Comparison of ENCODE assay signal across 8 cellular contexts in genomic region chr14:94026173-94026885, GRCh38. TPM values are rescaled to one million over a fixed set of nuclear protein-coding genes. Genes with fewer than 3 reads are reported as not detected.
A peak's percentile ranks its signal among the peaks of the same experiment; 100 is the strongest.
DNase-seq lines count a peak whose midpoint lies in the region; ATAC-seq, FAIRE-seq and TF ChIP-seq lines count a peak whose summit lies in the region.

Gene OTUB2, plus strand, starts transcription at chr14:94026340. Its CDS starts 198 bp downstream, at chr14:94026538.

- FAIRE-seq in small intestine (lab: Jason Lieb, UNC), result no peak

- intact Hi-C loops in A673 (cut with micrococcal nuclease; ENCODE audit: unreplicated experiment), result no loop called here

- TF ChIP-seq CTCF in A673 (conservative IDR thresholded peaks at IDR 0.05; ENCODE audit: low read depth, low read length) (no peak), WI38 (IDR thresholded peaks at IDR 0.05; ENCODE audit: low read depth, low read length) (no peak), cardiac fibroblast (IDR thresholded peaks at IDR 0.05; ENCODE audit: low read depth, low read length) (no peak)

- CTCF ChIA-PET in A673 (lab: Charles Lee), result interaction anchor here (0.6 to 1.0 kb wide), 2 partner anchors 110 to 1284 kb away, joined by 3 read pairs; no protein-coding TSS in a partner anchor

- WGBS in small intestine, 3 donors, result 1% methylated on average over 65 to 74 of the region's 74 CpGs

- H3K27ac ChIP-seq in A673 (ENCODE audit: low read depth, low read length, poor library complexity, severe bottlenecking), result peak within 1 kb of the TSS; percentile 41
- H3K27ac ChIP-seq in small intestine (ENCODE audit: low read depth in 1 of 2, low read length in 1 of 2), result no peak within 1 kb of the TSS

- H3K4me1 ChIP-seq in A673 (ENCODE audit: insufficient read depth, low read length, poor library complexity, severe bottlenecking) (no peaks in the 10 kb centered on the region), small intestine (ENCODE audit: control insufficient read depth in 2 of 2, insufficient read depth in 1 of 2, low read depth in 1 of 2, low read length in 1 of 2) (no peaks in the 10 kb centered on the region)

- DNase-seq in A673 (ENCODE audit: low spot score) (peak; percentile 99), NCI-H2196 treated with DMSO at 0.1 percent for 48 hours (lab: John Stamatoyannopoulos, UW; ENCODE audit: unreplicated experiment) (peak; percentile 71), cardiac fibroblast (ENCODE audit: low read depth in 2 of 2) (peak; percentile 99), iPS-NIHi7 (ENCODE audit: extremely low spot score) (peak; percentile 100), small intestine (peak; percentile 99)

- H3K4me3 ChIP-seq in A673 (ENCODE audit: low read depth, low read length, poor library complexity, severe bottlenecking), result peak within 1 kb of the TSS; percentile 67
- H3K4me3 ChIP-seq in WI38 (ENCODE audit: low read depth, low read length), result peak within 1 kb of the TSS; percentile 63
- peak within 1 kb of the TSS; percentile 52 to 64 for H3K4me3 ChIP-seq in cardiac fibroblast (replicated peaks in 1 of 2; ENCODE audit: low read depth in 2 of 2, low read length in 2 of 2)
- peak within 1 kb of the TSS; percentile 66 to 71 for H3K4me3 ChIP-seq in small intestine (ENCODE audit: low read depth in 1 of 2, low read length in 2 of 2)

- POLR2A ChIA-PET in A673 (lab: Charles Lee; ENCODE audit: low non-redundant PET), result interaction anchor here (0.6 to 0.7 kb wide), 2 partner anchors 25 to 41 kb away, joined by 3 read pairs; no protein-coding TSS in a partner anchor

- H3K9me3 ChIP-seq in A673 (ENCODE audit: low read depth, low read length, poor library complexity, severe bottlenecking) (no peaks in the 10 kb centered on the region), small intestine (ENCODE audit: control insufficient read depth, low read depth) (no peaks in the 10 kb centered on the region)

- no TSS peak for BruUV-seq in A673 (replicated peaks; lab: Mats Ljungman, UMichigan)

- ATAC-seq in GM18870 (IDR thresholded peaks at IDR 0.05; ENCODE audit: unreplicated experiment) (peak; percentile 99), HG03139 (IDR thresholded peaks at IDR 0.05; ENCODE audit: unreplicated experiment) (peak; percentile 99)

- H3K36me3 ChIP-seq in A673 (ENCODE audit: insufficient read depth, low read length, poor library complexity, severe bottlenecking) (no peaks in the 10 kb centered on the region), small intestine (ENCODE audit: control insufficient read depth in 2 of 2, insufficient read depth in 2 of 2, low read length in 2 of 2) (no peaks in the 10 kb centered on the region)

- no peaks in the 10 kb centered on the region for H3K27me3 ChIP-seq in A673 (replicated peaks; ENCODE audit: insufficient read depth, low read depth, low read length, poor library complexity)
- no peaks in the 10 kb centered on the region for H3K27me3 ChIP-seq in small intestine (ENCODE audit: control insufficient read depth in 2 of 2, insufficient read depth in 2 of 2, low read length in 2 of 2)

RNA-seq across cellular contexts. Expression of gene OTUB2, which starts in this region (rescaled TPM):
- 1.1 and 2.3 TPM in 2 replicates for total RNA-seq in A673 (2021)
- polyA plus RNA-seq in small intestine, result 1 to 10 TPM in 1 of 3 donors, under 1 TPM in 2; 0.22 to 1.4 (median 0.54) TPM
